ENCODE assay signal across 10 cellular contexts in the genomic region with DNA sequence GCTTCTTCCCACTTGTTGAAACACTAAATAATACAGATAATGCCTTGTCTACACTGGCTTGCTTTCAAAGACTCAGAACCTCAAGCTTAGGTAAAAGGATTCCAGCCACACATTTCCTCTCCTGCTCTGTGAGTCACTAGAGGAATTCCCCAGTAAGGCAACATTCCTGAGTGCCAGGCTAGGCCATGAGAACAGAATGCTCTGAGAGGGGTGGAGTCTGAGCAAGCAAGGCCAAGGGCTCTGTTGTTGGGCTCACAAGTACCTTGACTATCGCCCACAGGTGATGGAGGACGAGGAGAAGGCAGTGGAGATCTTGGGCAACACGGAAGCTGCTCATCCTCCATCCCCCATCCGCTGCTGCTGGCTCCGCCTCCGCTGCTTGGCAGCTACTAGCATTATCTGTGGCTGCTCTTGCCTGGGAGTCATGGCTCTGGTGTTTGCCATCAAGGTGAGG. TPM values are rescaled to one million over a fixed set of nuclear protein-coding genes. Genes with fewer than 3 reads are reported as not detected.
DNase-seq lines count a peak whose midpoint lies in the region; ATAC-seq and TF ChIP-seq lines count a peak whose summit lies in the region.
"Had no signal": no experiment of that assay in that cellular context is flagged by ENCODE, and none has a peak within 500 bp of the region (broad histone marks: within the 10 kb centered on the region; RNA-seq: fewer than 3 reads in every experiment).

No MANE protein-coding gene starts in this region.

- no peaks in the 10 kb centered on the region for H3K9me3 Mint-ChIP-seq in activated CD4-positive, alpha-beta T cell treated with anti-CD3 and anti-CD28 coated beads for 36 hours (ENCODE audit: low read depth)

- H3K36me3 ChIP-seq in tibial artery, result peaks cover 30 to 50% (median 34%) of the 10 kb centered on the region in 3 donors

- H3K4me3 Mint-ChIP-seq in activated CD4-positive, alpha-beta T cell treated with anti-CD3 and anti-CD28 coated beads for 36 hours, result no peak overlapping the region

- peaks cover 0 to 30% (median 20%) of the 10 kb centered on the region in 4 donors for H3K4me1 ChIP-seq in tibial artery

- no peaks in the 10 kb centered on the region for H3K27me3 Mint-ChIP-seq in activated CD4-positive, alpha-beta T cell treated with anti-CD3 and anti-CD28 coated beads for 36 hours
- H3K27me3 Mint-ChIP-seq: CD4-positive, CD25-positive, alpha-beta regulatory T cell had no signal

- POLR2A ChIA-PET in activated CD4-positive, alpha-beta T cell treated with anti-CD3 and anti-CD28 coated beads for 36 hours (lab: Charles Lee), result interaction anchor here (0.7 kb wide), 1 partner anchor 64 kb away, joined by 5 read pairs; no protein-coding TSS in a partner anchor

- CTCF ChIA-PET in activated CD4-positive, alpha-beta T cell treated with anti-CD3 and anti-CD28 coated beads for 36 hours (lab: Charles Lee), result no interaction called here

- H3K27me3 ChIP-seq in tibial artery, result no peaks in the 10 kb centered on the region

- no peak for DNase-seq in activated CD4-positive, alpha-beta T cell treated with anti-CD3 and anti-CD28 coated beads for 36 hours
- DNase-seq in activated CD4-positive, alpha-beta T cell treated with anti-CD3 and anti-CD28 coated beads for 4 hours, result no peak
- DNase-seq in amniotic epithelial cell (ENCODE audit: low read depth) (peak; percentile 95), islet precursor cell (peak; percentile 97), tibial artery (peak in 1 of 2 donors; percentile 71), NCI-H1105 (lab: John Stamatoyannopoulos, UW) (no peak), nucleus accumbens (lab: John Stamatoyannopoulos, UW) (no peak)
- DNase-seq: CD4-positive, CD25-positive, alpha-beta regulatory T cell; NCI-H1417 treated with DMSO at 0.1 percent for 48 hours had no signal

- H3K4me1 Mint-ChIP-seq in activated CD4-positive, alpha-beta T cell treated with anti-CD3 and anti-CD28 coated beads for 36 hours, result peaks cover 15% of the 10 kb centered on the region

- intact Hi-C loops in activated CD4-positive, alpha-beta T cell treated with anti-CD3 and anti-CD28 coated beads for 36 hours (cut with DNase I, micrococcal nuclease), result no loop called here
- intact Hi-C loops in tibial artery (cut with DNase I; ENCODE audit: low total_unique reads), result loop anchor here (10.0 kb wide), 1 partner anchor 63 kb away; no protein-coding TSS in a partner anchor

- ATAC-seq in activated CD4-positive, alpha-beta T cell treated with anti-CD3 and anti-CD28 coated beads for 36 hours, result no peak
- no peak for ATAC-seq in HG03432 (IDR thresholded peaks at IDR 0.05; ENCODE audit: unreplicated experiment)

- H3K36me3 Mint-ChIP-seq in activated CD4-positive, alpha-beta T cell treated with anti-CD3 and anti-CD28 coated beads for 36 hours (ENCODE audit: low read depth), result peaks cover 43% of the 10 kb centered on the region

- TF ChIP-seq CTCF in tibial artery (IDR thresholded peaks at IDR 0.05), result no peak

- peak overlapping the region; percentile 72 for H3K27ac Mint-ChIP-seq in activated CD4-positive, alpha-beta T cell treated with anti-CD3 and anti-CD28 coated beads for 36 hours

- peak overlapping the region in 1 of 2 donors; percentile 27 for H3K4me3 ChIP-seq in tibial artery

- peak overlapping the region; percentile 69 to 76 for H3K27ac ChIP-seq in tibial artery

- no peaks in the 10 kb centered on the region for H3K9me3 ChIP-seq in tibial artery

RNA-seq across cellular contexts. Expression of a gene that starts 6.7 kb away (rescaled TPM):
- total RNA-seq in activated CD4-positive, alpha-beta T cell treated with anti-CD3 and anti-CD28 coated beads for 36 hours, result 10 to 100 TPM; 21.8 to 26.0 TPM

RNA-seq across cellular contexts. Expression of a gene that starts 20.4 kb away (rescaled TPM):
- total RNA-seq in activated CD4-positive, alpha-beta T cell treated with anti-CD3 and anti-CD28 coated beads for 36 hours, result 1 to 10 TPM; 1.7 to 3.1 TPM

RNA-seq across cellular contexts. Expression of a gene that starts 20.6 kb away (rescaled TPM):
- 10 to 100 TPM; 72.3 to 85.5 TPM for total RNA-seq in activated CD4-positive, alpha-beta T cell treated with anti-CD3 and anti-CD28 coated beads for 36 hours

RNA-seq across cellular contexts. Expression of a gene that starts 42.5 kb away (rescaled TPM):
- 10 to 100 TPM; 58.7 to 69.5 TPM for total RNA-seq in activated CD4-positive, alpha-beta T cell treated with anti-CD3 and anti-CD28 coated beads for 36 hours

RNA-seq across cellular contexts. Expression of a gene that starts 45.5 kb away (rescaled TPM):
- total RNA-seq in activated CD4-positive, alpha-beta T cell treated with anti-CD3 and anti-CD28 coated beads for 36 hours, result 1 to 10 TPM; 3.4 to 3.7 TPM

Comparison
In these comparisons a context has a peak if more than half of its experiments do, and no peak if none do; other contexts are left out.
1. DNase-seq: peak in amniotic epithelial cell (single experiment) and islet precursor cell (single experiment); none in activated CD4-positive, alpha-beta T cell treated with anti-CD3 and anti-CD28 coated beads for 36 hours (single experiment), activated CD4-positive, alpha-beta T cell treated with anti-CD3 and anti-CD28 coated beads for 4 hours (0 of 2), NCI-H1105 (single experiment) and nucleus accumbens (0 of 56).